In the genomic region with DNA sequence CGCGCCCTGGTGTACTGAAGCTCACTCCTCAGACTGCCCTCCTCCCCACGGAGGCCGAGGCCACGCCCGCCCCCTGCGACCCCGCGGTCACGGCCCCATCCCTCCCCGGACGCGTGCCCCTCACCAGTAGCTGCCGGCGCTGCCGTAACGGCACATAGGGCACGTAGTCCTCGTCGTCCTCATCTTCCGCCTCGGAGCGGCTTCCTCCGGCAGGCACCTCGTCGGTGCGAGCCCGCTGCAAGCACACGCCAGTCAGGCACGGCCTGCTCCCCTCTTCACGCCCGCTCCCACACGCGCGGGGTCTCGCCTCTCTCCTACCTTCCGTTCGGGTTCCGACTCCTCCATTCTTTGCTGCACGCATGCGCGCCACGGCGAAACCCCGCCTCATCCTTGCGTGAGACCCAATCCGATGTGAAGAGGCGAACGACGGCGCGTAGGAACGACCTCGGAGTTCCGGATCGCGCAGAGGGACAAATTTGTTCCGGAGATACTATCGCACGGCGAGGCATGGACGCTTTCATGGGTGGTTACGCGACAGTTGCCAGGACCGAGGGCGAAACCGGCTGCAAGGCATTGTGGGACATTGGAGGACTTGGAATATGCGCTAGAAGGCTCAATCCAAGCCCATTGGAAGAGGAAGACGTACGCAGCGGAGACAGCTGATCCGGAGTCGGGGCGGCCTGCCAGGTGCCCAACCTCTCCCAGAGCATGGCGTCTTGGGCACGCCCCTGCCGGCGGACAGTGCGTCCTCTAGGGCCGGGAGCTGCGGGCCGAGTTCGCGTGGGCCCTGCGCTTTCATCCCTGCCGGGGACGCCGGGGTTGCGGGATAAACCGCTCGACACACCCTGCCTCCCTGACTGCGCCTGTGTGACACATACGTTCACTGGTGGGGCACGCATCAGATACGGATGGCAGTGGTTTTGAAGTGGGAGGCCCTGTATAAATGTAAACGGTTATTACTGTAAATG, we compare ENCODE assay signal across 1 cellular context.
TF ChIP-seq lines count a peak whose summit lies in the region.

Gene DDX41, minus strand, starts transcription at position 361 of the 968 bp plus-strand sequence. Its CDS starts 16 bp downstream, at position 345.

TF ChIP-seq in GM12878, 131 proteins besides CTCF, POLR2A, EP300 and RAD21 (continued from another document):
- TF ChIP-seq ZBTB33 (IDR thresholded peaks at IDR 0.05) (no peak), EED (IDR thresholded peaks at IDR 0.05; ENCODE audit: low read depth) (peak; percentile 31; the same call in 1 of the 2 replicates), CUX1 (IDR thresholded peaks at IDR 0.05; ENCODE audit: insufficient replicate concordance, low read depth, low read length) (no peak), MYC (IDR thresholded peaks at IDR 0.05; ENCODE audit: insufficient read depth, insufficient read length, insufficient replicate concordance, low read length, severe bottlenecking) (peak; percentile 47), PBX3 (IDR thresholded peaks at IDR 0.05; ENCODE audit: insufficient replicate concordance, low read depth, low read length) (no peak), SIN3A (IDR thresholded peaks at IDR 0.05; ENCODE audit: low read depth, low read length) (peak; percentile 92), ZBTB4 (CRISPR knock-in tag; IDR thresholded peaks at IDR 0.05) (no peak), SMAD1 (IDR thresholded peaks at IDR 0.05; ENCODE audit: low read depth, partially characterized antibody) (no peak), MEF2A (IDR thresholded peaks at IDR 0.05; ENCODE audit: insufficient read depth, low read depth, low read length) (no peak), MTA2 (IDR thresholded peaks at IDR 0.05; ENCODE audit: low read depth) (no peak), EZH2 (IDR thresholded peaks at IDR 0.05; ENCODE audit: borderline replicate concordance, control insufficient read depth, low read depth, low read length) (no peak), ZNF274 (IDR thresholded peaks at IDR 0.05; ENCODE audit: insufficient read depth, insufficient read length) (no peak)
